In the genomic region with DNA sequence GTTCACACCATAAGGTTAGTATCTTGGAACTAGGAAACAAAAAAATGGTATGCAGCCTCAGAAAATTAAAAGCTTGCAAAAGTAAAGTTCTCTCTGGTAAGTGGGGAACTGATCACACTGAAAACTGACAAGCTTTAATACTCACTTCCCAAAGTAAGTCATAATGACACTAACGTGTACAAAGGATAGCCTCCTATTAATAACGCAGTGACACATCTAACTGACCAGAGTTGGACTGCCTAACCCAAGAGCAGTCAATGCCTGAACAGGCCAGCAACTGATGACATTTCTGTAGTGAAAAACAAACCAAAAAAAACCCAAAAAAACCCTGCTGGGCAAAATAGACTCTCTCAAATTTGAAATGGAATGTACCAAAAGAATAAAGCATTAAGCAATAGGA, we compare ENCODE assay signal across 13 cellular contexts.
"Had no signal": no experiment of that assay in that cellular context is flagged by ENCODE, and none has a peak within 500 bp of the region (broad histone marks: within the 10 kb centered on the region; RNA-seq: fewer than 3 reads in every experiment).

No MANE protein-coding gene starts in this region.

- H3K9me3 ChIP-seq: thoracic aorta had no signal

- DNase-seq: activated CD4-positive, alpha-beta T cell treated with anti-CD3 and anti-CD28 coated beads for 1 hour; activated CD4-positive, alpha-beta T cell treated with anti-CD3 and anti-CD28 coated beads, Interleukin-2, amount 50 U/mL, for 48 hours; activated CD8-positive, alpha-beta memory T cell treated with anti-CD3 and anti-CD28 coated beads, Interleukin-2, amount 10 ng/mL, durations not matched to agents 7 days and 5 days; activated gamma-delta T cell; activated naive CD8-positive, alpha-beta T cell treated with anti-CD3 and anti-CD28 coated beads for 36 hours; activated T-cell treated with anti-CD3 and anti-CD28 coated beads, Interleukin-2, amount 50 U/mL, for 4 hours; aorta; immature natural killer cell; occipital lobe; stimulated activated CD4-positive, alpha-beta T cell treated with anti-CD3 and anti-CD28 coated beads, Interleukin-4, amount 100 ng/mL, for 24 hours; stomach had no signal

- H3K27ac Mint-ChIP-seq: activated CD8-positive, alpha-beta memory T cell treated with anti-CD3 and anti-CD28 coated beads, Interleukin-2, amount 10 ng/mL, durations not matched to agents 7 days and 5 days; activated naive CD8-positive, alpha-beta T cell treated with anti-CD3 and anti-CD28 coated beads for 36 hours; nephron had no signal

- H3K4me1 Mint-ChIP-seq: activated CD8-positive, alpha-beta memory T cell treated with anti-CD3 and anti-CD28 coated beads, Interleukin-2, amount 10 ng/mL, durations not matched to agents 7 days and 5 days; nephron had no signal

- H3K36me3 ChIP-seq: thoracic aorta had no signal

- H3K27me3 Mint-ChIP-seq: activated CD8-positive, alpha-beta memory T cell treated with anti-CD3 and anti-CD28 coated beads, Interleukin-2, amount 10 ng/mL, durations not matched to agents 7 days and 5 days; activated naive CD8-positive, alpha-beta T cell treated with anti-CD3 and anti-CD28 coated beads for 36 hours had no signal

- ATAC-seq: activated CD8-positive, alpha-beta memory T cell treated with anti-CD3 and anti-CD28 coated beads, Interleukin-2, amount 10 ng/mL, durations not matched to agents 7 days and 5 days; activated T-cell treated with anti-CD3 and anti-CD28 coated beads, Interleukin-2, amount 50 U/mL, for 4 hours had no signal

- H3K27ac ChIP-seq: stomach, thoracic aorta had no signal

- H3K4me3 ChIP-seq: stomach, thoracic aorta had no signal

- H3K4me3 Mint-ChIP-seq: activated CD8-positive, alpha-beta memory T cell treated with anti-CD3 and anti-CD28 coated beads, Interleukin-2, amount 10 ng/mL, durations not matched to agents 7 days and 5 days; activated naive CD8-positive, alpha-beta T cell treated with anti-CD3 and anti-CD28 coated beads for 36 hours; activated T-cell treated with anti-CD3 and anti-CD28 coated beads, Interleukin-2, amount 50 U/mL, for 4 hours; nephron had no signal

- H3K27me3 ChIP-seq: stomach had no signal
